ENCODE assay signal across 11 cellular contexts in the genomic region with DNA sequence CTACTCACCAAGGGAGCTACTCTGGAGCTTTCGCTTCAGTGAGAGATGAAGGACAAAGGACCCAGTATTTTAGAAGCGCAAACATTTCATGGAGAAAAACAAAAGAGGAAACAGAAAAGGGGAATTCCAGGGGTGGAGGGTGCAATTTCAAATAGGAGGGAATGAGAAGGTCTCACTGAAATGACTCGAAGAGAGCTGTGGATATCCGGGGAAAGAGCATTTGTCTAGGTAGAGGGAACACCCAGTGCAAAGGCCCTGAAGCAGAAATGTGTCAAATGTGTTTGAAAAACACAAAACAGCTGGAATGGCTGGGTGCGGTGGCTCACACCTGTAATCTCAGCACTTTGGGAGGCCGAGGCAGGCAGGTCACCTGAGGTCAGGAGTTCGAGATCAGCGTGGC. TPM values are rescaled to one million over a fixed set of nuclear protein-coding genes. Genes with fewer than 3 reads are reported as not detected.
DNase-seq lines count a peak whose midpoint lies in the region; TF ChIP-seq lines count a peak whose summit lies in the region.
"Had no signal": no experiment of that assay in that cellular context is flagged by ENCODE, and none has a peak within 500 bp of the region (broad histone marks: within the 10 kb centered on the region; RNA-seq: fewer than 3 reads in every experiment).

No MANE protein-coding gene starts in this region.

- no peaks in the 10 kb centered on the region for H3K27me3 ChIP-seq in mucosa of stomach (ENCODE audit: control insufficient read depth, insufficient read depth, low read length)
- no peaks in the 10 kb centered on the region for H3K27me3 ChIP-seq in tibial artery

- H3K9me3 ChIP-seq in mucosa of stomach (ENCODE audit: control insufficient read depth, low read length) (no peaks in the 10 kb centered on the region), tibial artery (no peaks in the 10 kb centered on the region)

- peaks cover 16% of the 10 kb centered on the region for H3K36me3 ChIP-seq in mucosa of stomach (ENCODE audit: control insufficient read depth, insufficient read depth, low read length)
- peaks cover 2 to 55% (median 4%) of the 10 kb centered on the region in 3 donors for H3K36me3 ChIP-seq in tibial artery

- POLR2A ChIA-PET in activated CD4-positive, alpha-beta memory T cell treated with anti-CD3 and anti-CD28 coated beads, Interleukin-2, amount 10 ng/mL, durations not matched to agents 7 days and 5 days (lab: Charles Lee): interaction anchor here (1.0 to 11.3 kb wide), 9 partner anchors 8 to 514 kb away, joined by 3 to 121 read pairs (median 17); a partner anchor contains a TSS

- H3K27ac Mint-ChIP-seq in activated T-cell treated with anti-CD3 and anti-CD28 coated beads, Interleukin-2, amount 50 U/mL, for 24 hours: peak overlapping the region; percentile 96
- H3K27ac Mint-ChIP-seq in activated CD4-positive, alpha-beta memory T cell treated with anti-CD3 and anti-CD28 coated beads, Interleukin-2, amount 10 ng/mL, durations not matched to agents 7 days and 5 days: peak overlapping the region; percentile 47

- H3K4me1 ChIP-seq in mucosa of stomach (ENCODE audit: control insufficient read depth, insufficient read depth, low read length): peaks cover 63% of the 10 kb centered on the region
- peaks cover 9 to 71% (median 54%) of the 10 kb centered on the region in 4 donors for H3K4me1 ChIP-seq in tibial artery

- no peaks in the 10 kb centered on the region for H3K27me3 Mint-ChIP-seq in activated T-cell treated with anti-CD3 and anti-CD28 coated beads, Interleukin-2, amount 50 U/mL, for 24 hours
- H3K27me3 Mint-ChIP-seq in activated CD4-positive, alpha-beta memory T cell treated with anti-CD3 and anti-CD28 coated beads, Interleukin-2, amount 10 ng/mL, durations not matched to agents 7 days and 5 days: no peaks in the 10 kb centered on the region

- H3K4me1 Mint-ChIP-seq in activated T-cell treated with anti-CD3 and anti-CD28 coated beads, Interleukin-2, amount 50 U/mL, for 24 hours (ENCODE audit: low read depth): peaks cover 75% of the 10 kb centered on the region
- H3K4me1 Mint-ChIP-seq in activated CD4-positive, alpha-beta memory T cell treated with anti-CD3 and anti-CD28 coated beads, Interleukin-2, amount 10 ng/mL, durations not matched to agents 7 days and 5 days: peaks cover 80% of the 10 kb centered on the region

- peak overlapping the region; percentile 97 for H3K4me3 Mint-ChIP-seq in activated T-cell treated with anti-CD3 and anti-CD28 coated beads, Interleukin-2, amount 50 U/mL, for 24 hours
- peak overlapping the region; percentile 46 for H3K4me3 Mint-ChIP-seq in activated CD4-positive, alpha-beta memory T cell treated with anti-CD3 and anti-CD28 coated beads, Interleukin-2, amount 10 ng/mL, durations not matched to agents 7 days and 5 days

- no peaks in the 10 kb centered on the region for H3K9me3 Mint-ChIP-seq in activated T-cell treated with anti-CD3 and anti-CD28 coated beads, Interleukin-2, amount 50 U/mL, for 24 hours
- no peaks in the 10 kb centered on the region for H3K9me3 Mint-ChIP-seq in activated CD4-positive, alpha-beta memory T cell treated with anti-CD3 and anti-CD28 coated beads, Interleukin-2, amount 10 ng/mL, durations not matched to agents 7 days and 5 days

- intact Hi-C loops in tibial artery (cut with DNase I; ENCODE audit: low total_unique reads): loop anchor here (10.0 kb wide), 1 partner anchor 815 kb away; a partner anchor contains a TSS

- no peak overlapping the region for H3K9ac ChIP-seq in mucosa of stomach (ENCODE audit: low read length)

- TF ChIP-seq CTCF in tibial artery (IDR thresholded peaks at IDR 0.05): no peak

- no peak for DNase-seq in activated T-cell treated with anti-CD3 and anti-CD28 coated beads, Interleukin-2, amount 50 U/mL, for 24 hours
- no peak for DNase-seq in activated T-cell treated with anti-CD3 and anti-CD28 coated beads, Interleukin-2, amount 50 U/mL, for 48 hours
- DNase-seq in activated CD4-positive, alpha-beta memory T cell treated with anti-CD3 and anti-CD28 coated beads, Interleukin-2, amount 10 ng/mL, durations not matched to agents 7 days and 5 days: no peak
- DNase-seq in tibial artery: no peak
- DNase-seq in amygdala (lab: John Stamatoyannopoulos, UW): no peak
- DNase-seq in AG20443 (ENCODE audit: low spot score): no peak
- DNase-seq in GF-D8 (lab: John Stamatoyannopoulos, UW): no peak
- DNase-seq: GDM1, GOT3, NCI-H187 treated with DMSO at 0.1 percent for 48 hours had no signal

- peaks cover 71% of the 10 kb centered on the region for H3K36me3 Mint-ChIP-seq in activated T-cell treated with anti-CD3 and anti-CD28 coated beads, Interleukin-2, amount 50 U/mL, for 24 hours (ENCODE audit: low read depth)
- H3K36me3 Mint-ChIP-seq in activated CD4-positive, alpha-beta memory T cell treated with anti-CD3 and anti-CD28 coated beads, Interleukin-2, amount 10 ng/mL, durations not matched to agents 7 days and 5 days (ENCODE audit: low read depth): peaks cover 57% of the 10 kb centered on the region

- H3K4me3 ChIP-seq in mucosa of stomach (ENCODE audit: low read length) (peak overlapping the region; percentile 27), tibial artery (no peak overlapping the region)

- CTCF ChIA-PET in activated CD4-positive, alpha-beta memory T cell treated with anti-CD3 and anti-CD28 coated beads, Interleukin-2, amount 10 ng/mL, durations not matched to agents 7 days and 5 days (lab: Charles Lee): interaction anchor here (0.8 to 7.5 kb wide), 10 partner anchors 10 to 514 kb away, joined by 5 to 210 read pairs (median 11); a partner anchor contains a TSS

- peak overlapping the region; percentile 47 to 51 for H3K27ac ChIP-seq in tibial artery

RNA-seq across cellular contexts. Expression of a gene that starts 2.4 kb away (rescaled TPM):
- total RNA-seq in activated CD4-positive, alpha-beta memory T cell treated with anti-CD3 and anti-CD28 coated beads, Interleukin-2, amount 10 ng/mL, durations not matched to agents 7 days and 5 days: 10 to 100 TPM; 54.3 to 60.7 TPM

RNA-seq across cellular contexts. Expression of a gene that starts 9.8 kb away (rescaled TPM):
- total RNA-seq in activated CD4-positive, alpha-beta memory T cell treated with anti-CD3 and anti-CD28 coated beads, Interleukin-2, amount 10 ng/mL, durations not matched to agents 7 days and 5 days: 100 to 1,000 TPM; 456 to 460 TPM

RNA-seq across cellular contexts. Expression of a gene that starts 28.0 kb away (rescaled TPM):
- 10 to 100 TPM; 32.4 to 32.6 TPM for total RNA-seq in activated CD4-positive, alpha-beta memory T cell treated with anti-CD3 and anti-CD28 coated beads, Interleukin-2, amount 10 ng/mL, durations not matched to agents 7 days and 5 days

RNA-seq across cellular contexts. Expression of a gene that starts 40.4 kb away (rescaled TPM):
- total RNA-seq in activated CD4-positive, alpha-beta memory T cell treated with anti-CD3 and anti-CD28 coated beads, Interleukin-2, amount 10 ng/mL, durations not matched to agents 7 days and 5 days: 1 to 10 TPM; 8.7 to 8.8 TPM
